21 cellular contexts compared by ENCODE assay signal in the genomic region with DNA sequence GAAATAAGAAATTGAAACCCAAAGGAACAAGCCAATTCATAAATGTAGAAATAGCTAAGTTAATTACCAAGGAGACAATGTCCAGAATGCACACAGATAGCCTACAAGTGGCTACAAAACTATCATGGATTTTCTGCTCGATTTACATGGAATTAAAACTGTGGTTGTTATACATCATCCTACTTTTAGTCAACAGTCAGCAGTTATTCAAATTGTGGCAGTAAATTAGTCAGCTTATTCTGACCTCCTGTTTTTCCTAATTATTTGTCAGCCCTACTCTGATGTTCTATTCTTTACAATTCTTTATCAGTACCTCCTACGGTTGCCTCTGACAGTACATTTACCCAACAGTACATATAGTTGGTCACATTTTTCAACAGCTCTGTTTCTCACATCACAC. TPM values are rescaled to one million over a fixed set of nuclear protein-coding genes. Genes with fewer than 3 reads are reported as not detected.
A peak's percentile ranks its signal among the peaks of the same experiment; 100 is the strongest.
DNase-seq lines count a peak whose midpoint lies in the region; ATAC-seq and TF ChIP-seq lines count a peak whose summit lies in the region.
"Had no signal": no experiment of that assay in that cellular context is flagged by ENCODE, and none has a peak within 500 bp of the region (broad histone marks: within the 10 kb centered on the region; RNA-seq: fewer than 3 reads in every experiment).

No MANE protein-coding gene starts in this region.

- H3K4me3 Mint-ChIP-seq in activated CD4-positive, alpha-beta T cell treated with anti-CD3 and anti-CD28 coated beads, Interleukin-2, amount 10 ng/mL, durations not matched to agents 24 days and 14 days = no peak overlapping the region
- no peak overlapping the region for H3K4me3 Mint-ChIP-seq in IgD-negative memory B cell
- no peak overlapping the region for H3K4me3 Mint-ChIP-seq in activated CD4-positive, alpha-beta memory T cell treated with anti-CD3 and anti-CD28 coated beads for 36 hours
- H3K4me3 Mint-ChIP-seq in chondrocyte (ENCODE audit: unreplicated experiment) = no peak overlapping the region
- H3K4me3 Mint-ChIP-seq: CD4-positive, alpha-beta T cell; HFFc6 had no signal

- peak overlapping the region; percentile 74 for H3K27ac Mint-ChIP-seq in activated CD4-positive, alpha-beta T cell treated with anti-CD3 and anti-CD28 coated beads, Interleukin-2, amount 10 ng/mL, durations not matched to agents 24 days and 14 days
- H3K27ac Mint-ChIP-seq in IgD-negative memory B cell = peak overlapping the region in 2 of 3 donors; percentile 7 to 28
- peak overlapping the region; percentile 19 for H3K27ac Mint-ChIP-seq in activated CD4-positive, alpha-beta memory T cell treated with anti-CD3 and anti-CD28 coated beads for 36 hours
- H3K27ac Mint-ChIP-seq in chondrocyte (ENCODE audit: unreplicated experiment) = peak overlapping the region; percentile 52
- H3K27ac Mint-ChIP-seq: CD4-positive, alpha-beta T cell; HFFc6 had no signal

- no peak for ATAC-seq in GM18867 (IDR thresholded peaks at IDR 0.05; ENCODE audit: unreplicated experiment)

- POLR2A ChIA-PET in activated CD4-positive, alpha-beta memory T cell treated with anti-CD3 and anti-CD28 coated beads for 36 hours (lab: Charles Lee) = no interaction called here

- intact Hi-C loops in activated CD4-positive, alpha-beta T cell treated with anti-CD3 and anti-CD28 coated beads, Interleukin-2, amount 10 ng/mL, durations not matched to agents 24 days and 14 days (cut with micrococcal nuclease) = no loop called here
- intact Hi-C loops in activated CD4-positive, alpha-beta memory T cell treated with anti-CD3 and anti-CD28 coated beads for 36 hours (cut with micrococcal nuclease) = no loop called here

- DNase-seq in activated CD4-positive, alpha-beta T cell treated with anti-CD3 and anti-CD28 coated beads, Interleukin-2, amount 10 ng/mL, durations not matched to agents 24 days and 14 days = no peak
- DNase-seq in activated CD4-positive, alpha-beta T cell treated with anti-CD3 and anti-CD28 coated beads, Interleukin-2, amount 50 U/mL, for 4 hours = no peak
- no peak for DNase-seq in activated CD4-positive, alpha-beta memory T cell treated with anti-CD3 and anti-CD28 coated beads for 36 hours
- no peak for DNase-seq in chondrocyte (ENCODE audit: low spot score)
- DNase-seq in NCI-H1436 treated with DMSO at 0.1 percent for 48 hours (lab: John Stamatoyannopoulos, UW) = no peak
- no peak for DNase-seq in NCI-H1417 treated with DMSO at 0.1 percent for 48 hours (lab: John Stamatoyannopoulos, UW)
- DNase-seq: 8988T; CD4-positive, alpha-beta T cell; COR-L47; GOT3; HFFc6; MV-4-11; NCI-H1105; NCI-H2029; NCI-H446 treated with DMSO at 0.1 percent for 48 hours; NCI-H69; OCI-M1; SIG-M5; SW 1271 had no signal

- peaks cover 9% of the 10 kb centered on the region for H3K4me1 Mint-ChIP-seq in activated CD4-positive, alpha-beta T cell treated with anti-CD3 and anti-CD28 coated beads, Interleukin-2, amount 10 ng/mL, durations not matched to agents 24 days and 14 days
- peaks cover 2 to 4% (median 3%) of the 10 kb centered on the region in 3 donors for H3K4me1 Mint-ChIP-seq in IgD-negative memory B cell
- H3K4me1 Mint-ChIP-seq in activated CD4-positive, alpha-beta memory T cell treated with anti-CD3 and anti-CD28 coated beads for 36 hours (ENCODE audit: low read depth) = peaks cover 9% of the 10 kb centered on the region
- H3K4me1 Mint-ChIP-seq in chondrocyte (ENCODE audit: low read depth) = peaks cover 12% of the 10 kb centered on the region

- CTCF ChIA-PET in activated CD4-positive, alpha-beta memory T cell treated with anti-CD3 and anti-CD28 coated beads for 36 hours (lab: Charles Lee) = no interaction called here

- H3K27me3 Mint-ChIP-seq in activated CD4-positive, alpha-beta T cell treated with anti-CD3 and anti-CD28 coated beads, Interleukin-2, amount 10 ng/mL, durations not matched to agents 24 days and 14 days = no peaks in the 10 kb centered on the region
- H3K27me3 Mint-ChIP-seq in IgD-negative memory B cell (no peaks in the 10 kb centered on the region), chondrocyte (ENCODE audit: low read depth) (no peaks in the 10 kb centered on the region)
- H3K27me3 Mint-ChIP-seq in activated CD4-positive, alpha-beta memory T cell treated with anti-CD3 and anti-CD28 coated beads for 36 hours = no peaks in the 10 kb centered on the region
- H3K27me3 Mint-ChIP-seq: CD4-positive, alpha-beta T cell had no signal

- no peak for TF ChIP-seq CTCF in chondrocyte (IDR thresholded peaks at IDR 0.05)

- H3K36me3 Mint-ChIP-seq in activated CD4-positive, alpha-beta T cell treated with anti-CD3 and anti-CD28 coated beads, Interleukin-2, amount 10 ng/mL, durations not matched to agents 24 days and 14 days (ENCODE audit: low read depth) = peaks cover 41% of the 10 kb centered on the region
- H3K36me3 Mint-ChIP-seq in IgD-negative memory B cell (peaks cover 8% of the 10 kb centered on the region), chondrocyte (ENCODE audit: low read depth) (no peaks in the 10 kb centered on the region)
- H3K36me3 Mint-ChIP-seq in activated CD4-positive, alpha-beta memory T cell treated with anti-CD3 and anti-CD28 coated beads for 36 hours = peaks cover 24% of the 10 kb centered on the region

- no peaks in the 10 kb centered on the region for H3K9me3 Mint-ChIP-seq in activated CD4-positive, alpha-beta T cell treated with anti-CD3 and anti-CD28 coated beads, Interleukin-2, amount 10 ng/mL, durations not matched to agents 24 days and 14 days
- no peaks in the 10 kb centered on the region for H3K9me3 Mint-ChIP-seq in IgD-negative memory B cell
- no peaks in the 10 kb centered on the region for H3K9me3 Mint-ChIP-seq in activated CD4-positive, alpha-beta memory T cell treated with anti-CD3 and anti-CD28 coated beads for 36 hours
- H3K9me3 Mint-ChIP-seq in chondrocyte (ENCODE audit: low read depth) = no peaks in the 10 kb centered on the region
- H3K9me3 Mint-ChIP-seq: CD4-positive, alpha-beta T cell; HFFc6 had no signal

RNA-seq across cellular contexts. Expression of a gene that starts 29.6 kb away (rescaled TPM):
- 50.9 and 52.7 TPM in 2 replicates for total RNA-seq in activated CD4-positive, alpha-beta T cell treated with anti-CD3 and anti-CD28 coated beads, Interleukin-2, amount 10 ng/mL, durations not matched to agents 24 days and 14 days
- polyA plus RNA-seq in IgD-negative memory B cell = 6.5 TPM
- 10 to 100 TPM; 41.4 to 41.6 TPM for total RNA-seq in activated CD4-positive, alpha-beta memory T cell treated with anti-CD3 and anti-CD28 coated beads for 36 hours
- 4.5 to 7.5 TPM (median 5.0 TPM) in 3 replicates for total RNA-seq in chondrocyte

Comparison
In these comparisons a context has a peak if more than half of its experiments do, and no peak if none do; other contexts are left out.
1. H3K27ac Mint-ChIP-seq: peak in every context shown above with its lines; median percentile 74 in activated CD4-positive, alpha-beta T cell treated with anti-CD3 and anti-CD28 coated beads, Interleukin-2, amount 10 ng/mL, durations not matched to agents 24 days and 14 days; 52 in chondrocyte; 19 in activated CD4-positive, alpha-beta memory T cell treated with anti-CD3 and anti-CD28 coated beads for 36 hours; 18 in IgD-negative memory B cell.